ENCODE assay signal across 10 cellular contexts in the genomic region with DNA sequence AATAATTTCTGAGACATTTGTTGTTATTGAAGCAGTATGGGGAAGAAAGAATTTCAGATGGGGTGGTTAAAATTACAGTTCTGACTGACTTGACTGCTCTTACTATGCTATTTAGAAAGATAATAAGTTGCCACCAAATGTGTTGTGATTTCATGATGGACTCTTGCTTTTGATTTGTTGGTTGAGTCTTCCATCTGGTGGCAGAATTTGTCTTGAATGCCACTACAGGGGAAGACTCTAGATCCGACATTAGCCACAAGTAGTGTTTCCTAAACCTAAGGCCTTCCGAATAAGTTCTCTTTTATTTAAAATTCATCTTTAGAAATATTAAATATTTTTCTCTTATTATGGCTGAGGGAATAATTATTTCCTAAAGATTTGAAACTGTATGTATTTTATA.
DNase-seq lines count a peak whose midpoint lies in the region; ATAC-seq, FAIRE-seq and TF ChIP-seq lines count a peak whose summit lies in the region.
"Had no signal": no experiment of that assay in that cellular context is flagged by ENCODE, and none has a peak within 500 bp of the region (broad histone marks: within the 10 kb centered on the region; RNA-seq: fewer than 3 reads in every experiment).

No MANE protein-coding gene starts in this region.

- no peaks in the 10 kb centered on the region for H3K36me3 ChIP-seq in Karpas-422 (ENCODE audit: insufficient read depth, low read length)

- TF ChIP-seq CTCF in AG10803 (conservative IDR thresholded peaks at IDR 0.05; ENCODE audit: low read length): peak; percentile 58
- no peak for TF ChIP-seq CTCF in WTC11 (IDR thresholded peaks at IDR 0.05)

- no peaks in the 10 kb centered on the region for H3K9me2 ChIP-seq in Karpas-422 (replicated peaks; ENCODE audit: insufficient read depth, low read length)

- H4K20me1 ChIP-seq in Karpas-422 (ENCODE audit: insufficient read depth, low read depth, low read length): no peaks in the 10 kb centered on the region

- H3K4me1 ChIP-seq in Karpas-422 (ENCODE audit: low read length): no peaks in the 10 kb centered on the region

- no peaks in the 10 kb centered on the region for H3K27me3 ChIP-seq in Karpas-422 (ENCODE audit: low read length)

- no peak overlapping the region for H3K27ac Mint-ChIP-seq in WTC11
- H3K27ac Mint-ChIP-seq: activated naive CD8-positive, alpha-beta T cell; IgD-negative memory B cell had no signal

- H3K79me2 ChIP-seq in Karpas-422 (ENCODE audit: low read length): no peaks in the 10 kb centered on the region

- H3K36me3 Mint-ChIP-seq in WTC11: no peaks in the 10 kb centered on the region
- H3K36me3 Mint-ChIP-seq: activated naive CD8-positive, alpha-beta T cell; IgD-negative memory B cell had no signal

- no peak for FAIRE-seq in RCC 7860 (lab: Jason Lieb, UNC)

- H3K4me1 Mint-ChIP-seq in WTC11: peaks cover 13% of the 10 kb centered on the region

- DNase-seq in AG10803 (ENCODE audit: low read depth): peak; percentile 54
- DNase-seq in HEK293T (ENCODE audit: extremely low spot score): peak; percentile 19
- DNase-seq in WTC11 (ENCODE audit: low spot score): no peak
- peak; percentile 27 for DNase-seq in iris pigment epithelial cell (ENCODE audit: low read depth)
- DNase-seq in NCI-H1105 treated with DMSO at 0.1 percent for 48 hours (lab: John Stamatoyannopoulos, UW): no peak
- DNase-seq in RCC 7860 (ENCODE audit: low spot score): no peak
- DNase-seq in Karpas-422: no peak

- POLR2A ChIA-PET in HEK293T (lab: Yijun Ruan, JAX): no interaction called here
- POLR2A ChIA-PET in WTC11 (lab: Charles Lee): no interaction called here

- ATAC-seq in WTC11: peak; percentile 21; the same call in 1 of the 2 replicates
- ATAC-seq in HG03045 (IDR thresholded peaks at IDR 0.05; ENCODE audit: unreplicated experiment): no peak

- no peak overlapping the region for H3K4me3 Mint-ChIP-seq in WTC11
- H3K4me3 Mint-ChIP-seq: activated naive CD8-positive, alpha-beta T cell; IgD-negative memory B cell had no signal

- peaks cover 14% of the 10 kb centered on the region; the same call in 1 of the 2 replicates for H3K9me3 ChIP-seq in Karpas-422 (ENCODE audit: low read length)

- H3K27me3 Mint-ChIP-seq in WTC11 (ENCODE audit: low read depth): no peaks in the 10 kb centered on the region; the same call in 1 of the 2 replicates
- H3K27me3 Mint-ChIP-seq: activated naive CD8-positive, alpha-beta T cell; IgD-negative memory B cell had no signal

- no peak overlapping the region for H3K27ac ChIP-seq in Karpas-422 (ENCODE audit: low read length)

- CTCF ChIA-PET in HEK293T (lab: Yijun Ruan, JAX): interaction anchor here (1.5 kb wide), 1 partner anchor 357 kb away, joined by 4 read pairs; no protein-coding TSS in a partner anchor
- CTCF ChIA-PET in WTC11 (lab: Charles Lee): interaction anchor here (1.9 to 2.2 kb wide), 2 partner anchors 357 to 358 kb away, joined by 8 to 39 read pairs; no protein-coding TSS in a partner anchor

- H3K4me2 ChIP-seq in Karpas-422 (ENCODE audit: low read depth, low read length, poor library complexity, severe bottlenecking): no peak overlapping the region

- 0 out of 2 replicates have a peak, but pooled peaks cover 5% of the 10 kb centered on the region for H3K9me3 Mint-ChIP-seq in WTC11

- H2AFZ ChIP-seq in Karpas-422 (ENCODE audit: low read length): no peak overlapping the region

- H3K4me3 ChIP-seq in AG10803 (ENCODE audit: low read length) (no peak overlapping the region), Karpas-422 (ENCODE audit: low read length) (no peak overlapping the region)

- H3K9ac ChIP-seq in Karpas-422 (ENCODE audit: low read length): no peak overlapping the region

TF ChIP-seq in HEK293T, 16 proteins besides CTCF, POLR2A, EP300 and RAD21:
- TF ChIP-seq BHLHE40 (IDR thresholded peaks at IDR 0.05; ENCODE audit: borderline replicate concordance) (no peak), L3MBTL2 (conservative IDR thresholded peaks at IDR 0.05) (no peak), LEF1 (IDR thresholded peaks at IDR 0.05; ENCODE audit: borderline replicate concordance) (no peak), NFRKB (IDR thresholded peaks at IDR 0.05) (no peak), ELF4 (IDR thresholded peaks at IDR 0.05) (no peak), FOXK2 (IDR thresholded peaks at IDR 0.05) (no peak)

TF ChIP-seq in WTC11, 78 proteins besides CTCF, POLR2A, EP300 and RAD21:
- TF ChIP-seq SMAD4 (CRISPR knock-in tag; IDR thresholded peaks at IDR 0.05): no peak
- TF ChIP-seq NR3C1 (CRISPR knock-in tag; conservative IDR thresholded peaks at IDR 0.05; ENCODE audit: low read depth): no peak
- no peak for TF ChIP-seq FOXP4 (CRISPR knock-in tag; IDR thresholded peaks at IDR 0.05)
- TF ChIP-seq, protein P1, sequence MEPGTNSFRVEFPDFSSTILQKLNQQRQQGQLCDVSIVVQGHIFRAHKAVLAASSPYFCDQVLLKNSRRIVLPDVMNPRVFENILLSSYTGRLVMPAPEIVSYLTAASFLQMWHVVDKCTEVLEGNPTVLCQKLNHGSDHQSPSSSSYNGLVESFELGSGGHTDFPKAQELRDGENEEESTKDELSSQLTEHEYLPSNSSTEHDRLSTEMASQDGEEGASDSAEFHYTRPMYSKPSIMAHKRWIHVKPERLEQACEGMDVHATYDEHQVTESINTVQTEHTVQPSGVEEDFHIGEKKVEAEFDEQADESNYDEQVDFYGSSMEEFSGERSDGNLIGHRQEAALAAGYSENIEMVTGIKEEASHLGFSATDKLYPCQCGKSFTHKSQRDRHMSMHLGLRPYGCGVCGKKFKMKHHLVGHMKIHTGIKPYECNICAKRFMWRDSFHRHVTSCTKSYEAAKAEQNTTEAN (CRISPR knock-in tag; IDR thresholded peaks at IDR 0.05): no peak
- TF ChIP-seq, protein P2, sequence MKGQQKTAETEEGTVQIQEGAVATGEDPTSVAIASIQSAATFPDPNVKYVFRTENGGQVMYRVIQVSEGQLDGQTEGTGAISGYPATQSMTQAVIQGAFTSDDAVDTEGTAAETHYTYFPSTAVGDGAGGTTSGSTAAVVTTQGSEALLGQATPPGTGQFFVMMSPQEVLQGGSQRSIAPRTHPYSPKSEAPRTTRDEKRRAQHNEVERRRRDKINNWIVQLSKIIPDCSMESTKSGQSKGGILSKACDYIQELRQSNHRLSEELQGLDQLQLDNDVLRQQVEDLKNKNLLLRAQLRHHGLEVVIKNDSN (CRISPR knock-in tag; IDR thresholded peaks at IDR 0.05): no peak
- TF ChIP-seq, protein P3, sequence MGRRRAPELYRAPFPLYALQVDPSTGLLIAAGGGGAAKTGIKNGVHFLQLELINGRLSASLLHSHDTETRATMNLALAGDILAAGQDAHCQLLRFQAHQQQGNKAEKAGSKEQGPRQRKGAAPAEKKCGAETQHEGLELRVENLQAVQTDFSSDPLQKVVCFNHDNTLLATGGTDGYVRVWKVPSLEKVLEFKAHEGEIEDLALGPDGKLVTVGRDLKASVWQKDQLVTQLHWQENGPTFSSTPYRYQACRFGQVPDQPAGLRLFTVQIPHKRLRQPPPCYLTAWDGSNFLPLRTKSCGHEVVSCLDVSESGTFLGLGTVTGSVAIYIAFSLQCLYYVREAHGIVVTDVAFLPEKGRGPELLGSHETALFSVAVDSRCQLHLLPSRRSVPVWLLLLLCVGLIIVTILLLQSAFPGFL (CRISPR knock-in tag; IDR thresholded peaks at IDR 0.05; ENCODE audit: borderline replicate concordance): no peak
- no peak for TF ChIP-seq AFF4 (CRISPR knock-in tag; IDR thresholded peaks at IDR 0.05; ENCODE audit: borderline replicate concordance)
- TF ChIP-seq ZNF219 (CRISPR knock-in tag; IDR thresholded peaks at IDR 0.05; ENCODE audit: borderline replicate concordance): no peak

Comparison
In these comparisons a context has a peak if more than half of its experiments do, and no peak if none do; other contexts are left out.
1. DNase-seq: peak in AG10803 (single experiment), HEK293T (single experiment) and iris pigment epithelial cell (single experiment); none in WTC11 (single experiment), NCI-H1105 treated with DMSO at 0.1 percent for 48 hours (single experiment), RCC 7860 (single experiment) and Karpas-422 (single experiment).